In genomic region chr4:6688879-6689505, GRCh38 we compare ENCODE assay signal across 8 cellular contexts. TPM values are rescaled to one million over a fixed set of nuclear protein-coding genes. Genes with fewer than 3 reads are reported as not detected.
DNase-seq lines count a peak whose midpoint lies in the region; ATAC-seq and TF ChIP-seq lines count a peak whose summit lies in the region.

No MANE protein-coding gene starts in this region.

- H3K4me3 ChIP-seq in left ventricle myocardium inferior: no peak overlapping the region

- intact Hi-C loops in Right ventricle myocardium superior (cut with DNase I) (no loop called here), left ventricle myocardium inferior (cut with micrococcal nuclease) (no loop called here), head of caudate nucleus (cut with DNase I) (no loop called here)

- no peak for DNase-seq in Right ventricle myocardium superior
- no peak for DNase-seq in left ventricle myocardium inferior
- peak; percentile 66 for DNase-seq in T-helper 9 cell
- DNase-seq in amniotic stem cell (lab: John Stamatoyannopoulos, UW): peak; percentile 87
- DNase-seq in kidney glomerular epithelial cell (lab: John Stamatoyannopoulos, UW): peak; percentile 66
- peak; percentile 39 to 54 (median 48) for DNase-seq in stimulated activated CD4-positive, alpha-beta T cell treated with anti-CD3 and anti-CD28 coated beads, TNF-alpha, amount 100 ng/mL, for 4 hours (ENCODE audit: low read depth in 3 of 3)
- DNase-seq in head of caudate nucleus: no peak

- H3K4me1 ChIP-seq in left ventricle myocardium inferior: peaks cover 21% of the 10 kb centered on the region

- no peak overlapping the region for H3K27ac ChIP-seq in left ventricle myocardium inferior (replicated peaks)

- no peaks in the 10 kb centered on the region for H3K27me3 ChIP-seq in left ventricle myocardium inferior (ENCODE audit: low read depth)

- TF ChIP-seq CTCF in left ventricle myocardium inferior (IDR thresholded peaks at IDR 0.05; ENCODE audit: borderline replicate concordance): no peak

- no peaks in the 10 kb centered on the region for H3K36me3 ChIP-seq in left ventricle myocardium inferior

- ATAC-seq in Right ventricle myocardium superior (ENCODE audit: poor library complexity) (peak; percentile 10), HG03457 (IDR thresholded peaks at IDR 0.05; ENCODE audit: unreplicated experiment) (peak; percentile 56)

- no peaks in the 10 kb centered on the region for H3K9me3 ChIP-seq in left ventricle myocardium inferior (replicated peaks)

RNA-seq across cellular contexts. Expression of gene S100P, which starts 4.7 kb away (rescaled TPM):
- total RNA-seq in Right ventricle myocardium superior: not detected
- total RNA-seq in left ventricle myocardium inferior: not detected

RNA-seq across cellular contexts. Expression of gene MRFAP1L1, which starts 20.7 kb away (rescaled TPM):
- total RNA-seq in Right ventricle myocardium superior (39.7 TPM), left ventricle myocardium inferior (41.5 TPM)

RNA-seq across cellular contexts. Expression of gene BLOC1S4, which starts 27.0 kb away (rescaled TPM):
- total RNA-seq in Right ventricle myocardium superior (6.0 TPM), left ventricle myocardium inferior (7.1 TPM)

RNA-seq across cellular contexts. Expression of gene MRFAP1, which starts 48.5 kb away (rescaled TPM):
- 219 TPM for total RNA-seq in Right ventricle myocardium superior
- 223 TPM for total RNA-seq in left ventricle myocardium inferior

Comparison
In these comparisons a context has a peak if more than half of its experiments do, and no peak if none do; other contexts are left out.
1. DNase-seq: peak in T-helper 9 cell (single experiment), amniotic stem cell (single experiment), kidney glomerular epithelial cell (single experiment) and stimulated activated CD4-positive, alpha-beta T cell treated with anti-CD3 and anti-CD28 coated beads, TNF-alpha, amount 100 ng/mL, for 4 hours (3 of 3); none in Right ventricle myocardium superior (single experiment), left ventricle myocardium inferior (single experiment) and head of caudate nucleus (0 of 42).